Comparison of ENCODE assay signal across 21 cellular contexts in genomic region chrY:20998483-20998882, GRCh38.
"Had no signal": no experiment of that assay in that cellular context is flagged by ENCODE, and none has a peak within 500 bp of the region (broad histone marks: within the 10 kb centered on the region; RNA-seq: fewer than 3 reads in every experiment).

No MANE protein-coding gene starts in this region.

- H3K4me1 Mint-ChIP-seq: endodermal cell had no signal

- H3K27me3 Mint-ChIP-seq: activated naive CD8-positive, alpha-beta T cell treated with anti-CD3 and anti-CD28 coated beads, Interleukin-2, amount 10 ng/mL, durations not matched to agents 7 days and 5 days; central memory CD8-positive, alpha-beta T cell; dendritic cell treated with granulocyte-macrophage colony-stimulating factor and Interleukin-4, amounts not matched to agents 40 ng/mL and 50 ng/mL, for 4 days had no signal

- DNase-seq: activated CD4-positive, alpha-beta T cell treated with anti-CD3 and anti-CD28 coated beads for 4 hours; activated CD4-positive, alpha-beta T cell treated with anti-CD3 and anti-CD28 coated beads, Interleukin-2, amount 50 U/mL, for 1 hour; activated CD4-positive, alpha-beta T cell treated with anti-CD3 and anti-CD28 coated beads, Interleukin-2, amount 50 U/mL, for 48 hours; activated CD4-positive, CD25-positive, alpha-beta regulatory T cell; activated CD4-positive, CD25-positive, alpha-beta regulatory T cell treated with anti-CD3 and anti-CD28 coated beads, Interleukin-2, amount 50 U/mL, for 72 hours; activated CD8-positive, alpha-beta memory T cell treated with anti-CD3 and anti-CD28 coated beads, Interleukin-2, amount 50 U/mL, for 48 hours; activated gamma-delta T cell; activated naive CD4-positive, alpha-beta T cell treated with anti-CD3 and anti-CD28 coated beads, Interleukin-2, amount 50 U/mL, for 16 hours; activated naive CD8-positive, alpha-beta T cell treated with anti-CD3 and anti-CD28 coated beads, Interleukin-2, amount 10 ng/mL, durations not matched to agents 7 days and 5 days; activated T-cell treated with anti-CD3 and anti-CD28 coated beads for 4 hours; activated T-cell treated with anti-CD3 and anti-CD28 coated beads, Interleukin-2, amount 50 U/mL, for 4 hours; brain microvascular endothelial cell; dorsolateral prefrontal cortex; effector memory CD4-positive, alpha-beta T cell; endodermal cell; foreskin fibroblast; head of caudate nucleus had no signal

- ATAC-seq: esophagus mucosa had no signal

- H3K9me3 Mint-ChIP-seq: activated naive CD8-positive, alpha-beta T cell treated with anti-CD3 and anti-CD28 coated beads, Interleukin-2, amount 10 ng/mL, durations not matched to agents 7 days and 5 days; activated T-cell treated with anti-CD3 and anti-CD28 coated beads, Interleukin-2, amount 50 U/mL, for 4 hours; activated T-helper 1 cell treated with anti-CD3 and anti-CD28 coated beads, Interleukin-12 subunit alpha, Interleukin-12 subunit beta, Interleukin-2, Interleukin-4 antibody, amounts not matched to agents 30 ng/mL and 10 ng/mL and 1 ng/mL, durations not matched to agents 14 hours and 24 hours and 36 hours; central memory CD8-positive, alpha-beta T cell; dendritic cell treated with granulocyte-macrophage colony-stimulating factor and Interleukin-4, amounts not matched to agents 40 ng/mL and 50 ng/mL, for 4 days; endodermal cell had no signal

- H3K36me3 Mint-ChIP-seq: activated naive CD8-positive, alpha-beta T cell treated with anti-CD3 and anti-CD28 coated beads, Interleukin-2, amount 10 ng/mL, durations not matched to agents 7 days and 5 days had no signal

- H3K27ac Mint-ChIP-seq: dendritic cell treated with granulocyte-macrophage colony-stimulating factor and Interleukin-4, amounts not matched to agents 40 ng/mL and 50 ng/mL, for 4 days; endodermal cell had no signal

- H3K4me3 Mint-ChIP-seq: activated naive CD8-positive, alpha-beta T cell treated with anti-CD3 and anti-CD28 coated beads, Interleukin-2, amount 10 ng/mL, durations not matched to agents 7 days and 5 days; activated T-cell treated with anti-CD3 and anti-CD28 coated beads, Interleukin-2, amount 50 U/mL, for 4 hours; activated T-helper 1 cell treated with anti-CD3 and anti-CD28 coated beads, Interleukin-12 subunit alpha, Interleukin-12 subunit beta, Interleukin-2, Interleukin-4 antibody, amounts not matched to agents 30 ng/mL and 10 ng/mL and 1 ng/mL, durations not matched to agents 14 hours and 24 hours and 36 hours; central memory CD8-positive, alpha-beta T cell; dendritic cell treated with granulocyte-macrophage colony-stimulating factor and Interleukin-4, amounts not matched to agents 40 ng/mL and 50 ng/mL, for 4 days; endodermal cell had no signal
